ENCODE assay signal across 25 cellular contexts in genomic region chr11:10498426-10499250, GRCh38. TPM values are rescaled to one million over a fixed set of nuclear protein-coding genes. Genes with fewer than 3 reads are reported as not detected.
DNase-seq lines count a peak whose midpoint lies in the region; TF ChIP-seq lines count a peak whose summit lies in the region.
"Had no signal": no experiment of that assay in that cellular context is flagged by ENCODE, and none has a peak within 500 bp of the region (broad histone marks: within the 10 kb centered on the region; RNA-seq: fewer than 3 reads in every experiment).

No MANE protein-coding gene starts in this region.

- TF ChIP-seq CTCF in WERI-Rb-1 (IDR thresholded peaks at IDR 0.05; ENCODE audit: low read depth, low read length) (no peak), type B pancreatic cell (conservative IDR thresholded peaks at IDR 0.05) (no peak)

- H3K4me1 Mint-ChIP-seq in type B pancreatic cell (ENCODE audit: unreplicated experiment), result peaks cover 12% of the 10 kb centered on the region
- no peaks in the 10 kb centered on the region for H3K4me1 Mint-ChIP-seq in activated CD4-positive, alpha-beta T cell treated with anti-CD3 and anti-CD28 coated beads, Interleukin-2, amount 10 ng/mL, durations not matched to agents 7 days and 5 days
- H3K4me1 Mint-ChIP-seq: activated naive CD8-positive, alpha-beta T cell treated with anti-CD3 and anti-CD28 coated beads, Interleukin-2, amount 10 ng/mL, durations not matched to agents 7 days and 5 days had no signal

- POLR2A ChIA-PET in activated CD4-positive, alpha-beta T cell treated with anti-CD3 and anti-CD28 coated beads, Interleukin-2, amount 10 ng/mL, durations not matched to agents 7 days and 5 days (lab: Charles Lee), result no interaction called here

- DNase-seq in activated CD8-positive, alpha-beta memory T cell treated with anti-CD3 and anti-CD28 coated beads, Interleukin-2, amount 50 U/mL, for 48 hours, result peak; percentile 26
- DNase-seq in activated CD8-positive, alpha-beta memory T cell treated with anti-CD3 and anti-CD28 coated beads, Interleukin-2, amount 50 U/mL, for 4 hours, result no peak
- no peak for DNase-seq in WERI-Rb-1
- DNase-seq in iPS-NIHi7 (ENCODE audit: extremely low spot score), result peak; percentile 18
- DNase-seq in type B pancreatic cell (ENCODE audit: extremely low spot score, unreplicated experiment), result peak; percentile 56
- DNase-seq in NCI-H146 treated with DMSO at 0.1 percent for 48 hours (lab: John Stamatoyannopoulos, UW; ENCODE audit: unreplicated experiment), result no peak
- DNase-seq in activated CD4-positive, alpha-beta T cell treated with anti-CD3 and anti-CD28 coated beads, Interleukin-2, amount 10 ng/mL, durations not matched to agents 7 days and 5 days, result no peak
- no peak for DNase-seq in kidney glomerular epithelial cell (lab: John Stamatoyannopoulos, UW)
- DNase-seq: activated effector memory CD4-positive, alpha-beta T cell treated with anti-CD3 and anti-CD28 coated beads, Interleukin-2, amount 50 U/mL, for 16 hours; activated naive CD8-positive, alpha-beta T cell treated with anti-CD3 and anti-CD28 coated beads, Interleukin-2, amount 10 ng/mL, durations not matched to agents 7 days and 5 days; Calu3; DMS79; effector memory CD8-positive, alpha-beta T cell; erythroblast; NCI-H1694; NCI-H510A; pancreas; retina; RPMI8226; stimulated activated naive B cell treated with anti-CD40 and anti-IgM and Interleukin-4, amounts not matched to agents 10 μg/mL and 1 μg/mL and 100 μg/mL, for 72 hours; upper lobe of right lung had no signal

- H3K4me3 Mint-ChIP-seq in type B pancreatic cell, result no peak overlapping the region
- no peak overlapping the region for H3K4me3 Mint-ChIP-seq in activated CD4-positive, alpha-beta T cell treated with anti-CD3 and anti-CD28 coated beads, Interleukin-2, amount 10 ng/mL, durations not matched to agents 7 days and 5 days
- H3K4me3 Mint-ChIP-seq: activated naive CD8-positive, alpha-beta T cell treated with anti-CD3 and anti-CD28 coated beads, Interleukin-2, amount 10 ng/mL, durations not matched to agents 7 days and 5 days; effector memory CD8-positive, alpha-beta T cell; IgD-negative memory B cell; stimulated activated naive B cell treated with anti-CD40 and anti-IgM and Interleukin-4, amounts not matched to agents 10 μg/mL and 1 μg/mL and 100 μg/mL, for 72 hours had no signal

- peaks cover 4% of the 10 kb centered on the region for H3K9me3 Mint-ChIP-seq in type B pancreatic cell
- no peaks in the 10 kb centered on the region for H3K9me3 Mint-ChIP-seq in activated CD4-positive, alpha-beta T cell treated with anti-CD3 and anti-CD28 coated beads, Interleukin-2, amount 10 ng/mL, durations not matched to agents 7 days and 5 days
- H3K9me3 Mint-ChIP-seq: activated naive CD8-positive, alpha-beta T cell treated with anti-CD3 and anti-CD28 coated beads, Interleukin-2, amount 10 ng/mL, durations not matched to agents 7 days and 5 days; effector memory CD8-positive, alpha-beta T cell; IgD-negative memory B cell; stimulated activated naive B cell treated with anti-CD40 and anti-IgM and Interleukin-4, amounts not matched to agents 10 μg/mL and 1 μg/mL and 100 μg/mL, for 72 hours had no signal

- peaks cover 92% of the 10 kb centered on the region for H3K36me3 ChIP-seq in WERI-Rb-1
- H3K36me3 ChIP-seq: SJSA1 had no signal

- no peak overlapping the region for H3K27ac Mint-ChIP-seq in type B pancreatic cell
- H3K27ac Mint-ChIP-seq in activated CD4-positive, alpha-beta T cell treated with anti-CD3 and anti-CD28 coated beads, Interleukin-2, amount 10 ng/mL, durations not matched to agents 7 days and 5 days, result no peak overlapping the region
- H3K27ac Mint-ChIP-seq: activated naive CD8-positive, alpha-beta T cell treated with anti-CD3 and anti-CD28 coated beads, Interleukin-2, amount 10 ng/mL, durations not matched to agents 7 days and 5 days; stimulated activated naive B cell treated with anti-CD40 and anti-IgM and Interleukin-4, amounts not matched to agents 10 μg/mL and 1 μg/mL and 100 μg/mL, for 72 hours had no signal

- H3K27me3 ChIP-seq in WERI-Rb-1 (ENCODE audit: insufficient read depth, low read depth, severe bottlenecking), result no peaks in the 10 kb centered on the region
- H3K27me3 ChIP-seq: pancreas, SJSA1, upper lobe of right lung had no signal

- H3K27ac ChIP-seq in WERI-Rb-1, result peak overlapping the region; percentile 63
- H3K27ac ChIP-seq: coronary artery, pancreas, SJSA1, upper lobe of right lung had no signal

- CTCF ChIA-PET in activated CD4-positive, alpha-beta T cell treated with anti-CD3 and anti-CD28 coated beads, Interleukin-2, amount 10 ng/mL, durations not matched to agents 7 days and 5 days (lab: Charles Lee), result interaction anchor here (0.6 kb wide), 1 partner anchor 28 kb away, joined by 6 read pairs; no protein-coding TSS in a partner anchor

- H3K9me3 ChIP-seq in WERI-Rb-1 (ENCODE audit: severe bottlenecking), result no peaks in the 10 kb centered on the region
- H3K9me3 ChIP-seq: pancreas, SJSA1, upper lobe of right lung had no signal

- peaks cover 14% of the 10 kb centered on the region for H3K36me3 Mint-ChIP-seq in type B pancreatic cell
- peaks cover 30% of the 10 kb centered on the region for H3K36me3 Mint-ChIP-seq in activated CD4-positive, alpha-beta T cell treated with anti-CD3 and anti-CD28 coated beads, Interleukin-2, amount 10 ng/mL, durations not matched to agents 7 days and 5 days (ENCODE audit: low read depth)

- H3K27me3 Mint-ChIP-seq in type B pancreatic cell, result no peaks in the 10 kb centered on the region
- H3K27me3 Mint-ChIP-seq in activated CD4-positive, alpha-beta T cell treated with anti-CD3 and anti-CD28 coated beads, Interleukin-2, amount 10 ng/mL, durations not matched to agents 7 days and 5 days, result no peaks in the 10 kb centered on the region
- H3K27me3 Mint-ChIP-seq: activated naive CD8-positive, alpha-beta T cell treated with anti-CD3 and anti-CD28 coated beads, Interleukin-2, amount 10 ng/mL, durations not matched to agents 7 days and 5 days; effector memory CD8-positive, alpha-beta T cell; IgD-negative memory B cell; stimulated activated naive B cell treated with anti-CD40 and anti-IgM and Interleukin-4, amounts not matched to agents 10 μg/mL and 1 μg/mL and 100 μg/mL, for 72 hours had no signal

- no peak overlapping the region for H3K4me3 ChIP-seq in WERI-Rb-1 (ENCODE audit: low read depth, low read length)
- H3K4me3 ChIP-seq: coronary artery, pancreas, SJSA1, skin epidermis, upper lobe of right lung had no signal

RNA-seq across cellular contexts. Expression of gene RNF141, which starts 42.3 kb away (rescaled TPM):
- total RNA-seq in type B pancreatic cell (ENCODE audit: low replicate concordance), result 43.2 and 86.4 TPM in 2 replicates
- total RNA-seq in activated CD4-positive, alpha-beta T cell treated with anti-CD3 and anti-CD28 coated beads, Interleukin-2, amount 10 ng/mL, durations not matched to agents 7 days and 5 days, result 10 to 100 TPM; 10.3 to 11.6 TPM

RNA-seq across cellular contexts. Expression of gene AMPD3, which starts 43.6 kb away (rescaled TPM):
- 7.0 and 9.0 TPM in 2 replicates for total RNA-seq in type B pancreatic cell (ENCODE audit: low replicate concordance)
- 10 to 100 TPM; 20.3 to 20.8 TPM for total RNA-seq in activated CD4-positive, alpha-beta T cell treated with anti-CD3 and anti-CD28 coated beads, Interleukin-2, amount 10 ng/mL, durations not matched to agents 7 days and 5 days

Comparison
In these comparisons a context has a peak if more than half of its experiments do, and no peak if none do; other contexts are left out.
1. DNase-seq: peak in activated CD8-positive, alpha-beta memory T cell treated with anti-CD3 and anti-CD28 coated beads, Interleukin-2, amount 50 U/mL, for 48 hours (single experiment), iPS-NIHi7 (single experiment) and type B pancreatic cell (single experiment); none in activated CD8-positive, alpha-beta memory T cell treated with anti-CD3 and anti-CD28 coated beads, Interleukin-2, amount 50 U/mL, for 4 hours (single experiment), WERI-Rb-1 (single experiment), NCI-H146 treated with DMSO at 0.1 percent for 48 hours (single experiment), activated CD4-positive, alpha-beta T cell treated with anti-CD3 and anti-CD28 coated beads, Interleukin-2, amount 10 ng/mL, durations not matched to agents 7 days and 5 days (single experiment) and kidney glomerular epithelial cell (single experiment).